Comparison of ENCODE assay signal across 11 cellular contexts in the genomic region with DNA sequence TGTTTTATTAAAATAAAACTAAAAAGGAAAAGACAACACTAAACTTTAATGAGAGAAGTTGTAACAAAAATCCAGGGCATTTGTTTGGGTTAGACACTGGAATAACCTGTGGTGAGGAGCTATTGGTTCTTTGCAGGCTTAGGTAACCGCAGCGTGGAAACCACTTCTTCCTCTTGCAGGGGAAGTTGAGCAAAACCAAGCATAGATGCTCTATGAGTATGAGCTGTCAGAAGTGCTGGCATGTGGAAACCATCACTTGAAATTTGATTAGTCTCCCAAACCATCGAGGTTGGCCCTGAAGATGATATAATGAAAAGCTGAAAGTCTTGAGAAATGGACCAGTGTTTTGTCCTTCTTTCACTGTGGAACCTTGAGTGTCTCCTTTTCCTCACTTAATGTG.
DNase-seq lines count a peak whose midpoint lies in the region; ATAC-seq and TF ChIP-seq lines count a peak whose summit lies in the region.
"Had no signal": no experiment of that assay in that cellular context is flagged by ENCODE, and none has a peak within 500 bp of the region (broad histone marks: within the 10 kb centered on the region; RNA-seq: fewer than 3 reads in every experiment).

No MANE protein-coding gene starts in this region.

- H3K27me3 Mint-ChIP-seq in activated naive CD8-positive, alpha-beta T cell treated with anti-CD3 and anti-CD28 coated beads, Interleukin-2, amount 10 ng/mL, durations not matched to agents 7 days and 5 days, result peaks cover 14% of the 10 kb centered on the region
- H3K27me3 Mint-ChIP-seq in Calu3 (ENCODE audit: unreplicated experiment), result no peaks in the 10 kb centered on the region

- H3F3A ChIP-seq in PC-3 (ENCODE audit: low read length, unreplicated experiment), result no peaks in the 10 kb centered on the region

- no peaks in the 10 kb centered on the region for H3K9me3 Mint-ChIP-seq in activated naive CD8-positive, alpha-beta T cell treated with anti-CD3 and anti-CD28 coated beads, Interleukin-2, amount 10 ng/mL, durations not matched to agents 7 days and 5 days
- no peaks in the 10 kb centered on the region for H3K9me3 Mint-ChIP-seq in Calu3 (ENCODE audit: low read depth, unreplicated experiment)

- POLR2A ChIA-PET in activated naive CD8-positive, alpha-beta T cell treated with anti-CD3 and anti-CD28 coated beads, Interleukin-2, amount 10 ng/mL, durations not matched to agents 7 days and 5 days (lab: Charles Lee), result no interaction called here
- POLR2A ChIA-PET in PC-3 (lab: Charles Lee; ENCODE audit: unreplicated experiment), result interaction anchor here (0.6 kb wide), 1 partner anchor 33 kb away, joined by 4 read pairs; no protein-coding TSS in a partner anchor

- no peak overlapping the region for H3K27ac Mint-ChIP-seq in activated naive CD8-positive, alpha-beta T cell treated with anti-CD3 and anti-CD28 coated beads, Interleukin-2, amount 10 ng/mL, durations not matched to agents 7 days and 5 days
- H3K27ac Mint-ChIP-seq in Calu3 (ENCODE audit: unreplicated experiment), result no peak overlapping the region
- H3K27ac Mint-ChIP-seq: natural killer cell had no signal

- TF ChIP-seq CTCF in Calu3 (IDR thresholded peaks at IDR 0.05; ENCODE audit: unreplicated experiment) (no peak), PC-3 (conservative IDR thresholded peaks at IDR 0.05; ENCODE audit: low read depth, low read length) (no peak)

- ATAC-seq in GM18519 (IDR thresholded peaks at IDR 0.05; ENCODE audit: low FRiP score, unreplicated experiment) (peak; percentile 75), GM21390 (IDR thresholded peaks at IDR 0.05; ENCODE audit: unreplicated experiment) (no peak), left lobe of liver (no peak), PC-3 (no peak)
- peak; percentile 93 for ATAC-seq in activated naive CD8-positive, alpha-beta T cell treated with anti-CD3 and anti-CD28 coated beads, Interleukin-2, amount 10 ng/mL, durations not matched to agents 7 days and 5 days (ENCODE audit: low read depth)

- peak overlapping the region in 8 of 11 experiments; percentile 55 to 77 (median 64); a peak in 16 of 22 replicates for H3K27ac ChIP-seq in BLaER1 treated with 17β-estradiol and CSF1 and Interleukin-3, amounts not matched to agents 10 nM and 100 nM
- H3K27ac ChIP-seq in PC-3 (ENCODE audit: low read length), result no peak overlapping the region
- H3K27ac ChIP-seq: SJSA1 had no signal

- H3K79me2 ChIP-seq in PC-3 (ENCODE audit: low read length), result no peaks in the 10 kb centered on the region

- no peaks in the 10 kb centered on the region for H3K9me2 ChIP-seq in PC-3 (replicated peaks; ENCODE audit: low read length)

- H3K36me3 Mint-ChIP-seq in activated naive CD8-positive, alpha-beta T cell treated with anti-CD3 and anti-CD28 coated beads, Interleukin-2, amount 10 ng/mL, durations not matched to agents 7 days and 5 days, result no peaks in the 10 kb centered on the region
- no peaks in the 10 kb centered on the region for H3K36me3 Mint-ChIP-seq in Calu3 (ENCODE audit: insufficient read depth, unreplicated experiment)
- H3K36me3 Mint-ChIP-seq: natural killer cell had no signal

- CTCF ChIA-PET in Calu3 (lab: Charles Lee) (no interaction called here), PC-3 (lab: Charles Lee) (no interaction called here)

- BruUV-seq in Calu3 (replicated peaks; lab: Mats Ljungman, UMichigan) (no TSS peak), PC-3 (replicated peaks; lab: Mats Ljungman, UMichigan) (no TSS peak)

- H3K4me1 ChIP-seq in BLaER1 treated with 17β-estradiol and CSF1 and Interleukin-3, amounts not matched to agents 10 nM and 100 nM, result peaks cover 8 to 29% (median 17%) of the 10 kb centered on the region in 10 experiments; a peak in 19 of 20 replicates
- H3K4me1 ChIP-seq in PC-3 (ENCODE audit: insufficient read depth, low read length), result no peaks in the 10 kb centered on the region
- H3K4me1 ChIP-seq: SJSA1 had no signal

- DNase-seq in HK-2 (ENCODE audit: unreplicated experiment), result peak; percentile 8
- DNase-seq in activated naive CD8-positive, alpha-beta T cell treated with anti-CD3 and anti-CD28 coated beads, Interleukin-2, amount 10 ng/mL, durations not matched to agents 7 days and 5 days, result peak; percentile 35
- DNase-seq in Calu3, result no peak
- DNase-seq in left lobe of liver (ENCODE audit: low spot score), result no peak
- DNase-seq in PC-3, result no peak
- DNase-seq: natural killer cell, NCI-H187 treated with DMSO at 0.1 percent for 48 hours had no signal

- peak overlapping the region; percentile 26 to 77 (median 66); a peak in 20 of 22 replicates for H3K4me2 ChIP-seq in BLaER1 treated with 17β-estradiol and CSF1 and Interleukin-3, amounts not matched to agents 10 nM and 100 nM
- H3K4me2 ChIP-seq in PC-3 (ENCODE audit: low read length), result no peak overlapping the region

- peaks cover 10% of the 10 kb centered on the region for H3K4me1 Mint-ChIP-seq in activated naive CD8-positive, alpha-beta T cell treated with anti-CD3 and anti-CD28 coated beads, Interleukin-2, amount 10 ng/mL, durations not matched to agents 7 days and 5 days
- H3K4me1 Mint-ChIP-seq in Calu3 (ENCODE audit: low read depth, unreplicated experiment), result no peaks in the 10 kb centered on the region

- no peaks in the 10 kb centered on the region for H3K36me3 ChIP-seq in BLaER1 treated with 17β-estradiol and CSF1 and Interleukin-3, amounts not matched to agents 10 nM and 100 nM
- H3K36me3 ChIP-seq in PC-3 (ENCODE audit: low read depth, low read length), result no peaks in the 10 kb centered on the region
- H3K36me3 ChIP-seq: SJSA1 had no signal

- no peaks in the 10 kb centered on the region for H3K27me3 ChIP-seq in BLaER1 treated with 17β-estradiol and CSF1 and Interleukin-3, amounts not matched to agents 10 nM and 100 nM
- H3K27me3 ChIP-seq in PC-3 (ENCODE audit: low read length), result no peaks in the 10 kb centered on the region
- H3K27me3 ChIP-seq: SJSA1 had no signal

- intact Hi-C loops in Calu3 (cut with micrococcal nuclease; ENCODE audit: unreplicated experiment), result no loop called here
- intact Hi-C loops in PC-3 (cut with micrococcal nuclease), result loop anchor here (2.0 kb wide), 1 partner anchor 611 kb away; no protein-coding TSS in a partner anchor

- H3K4me3 ChIP-seq in BLaER1 treated with 17β-estradiol and CSF1 and Interleukin-3, amounts not matched to agents 10 nM and 100 nM, result no peak overlapping the region
- no peak overlapping the region for H3K4me3 ChIP-seq in PC-3 (ENCODE audit: low read length)
- H3K4me3 ChIP-seq: SJSA1 had no signal

- H4K20me1 ChIP-seq in BLaER1 treated with 17β-estradiol and CSF1 and Interleukin-3, amounts not matched to agents 10 nM and 100 nM, result no peaks in the 10 kb centered on the region
- H4K20me1 ChIP-seq in PC-3 (ENCODE audit: low read length), result no peaks in the 10 kb centered on the region

- H3K4me3 Mint-ChIP-seq in activated naive CD8-positive, alpha-beta T cell treated with anti-CD3 and anti-CD28 coated beads, Interleukin-2, amount 10 ng/mL, durations not matched to agents 7 days and 5 days, result no peak overlapping the region
- no peak overlapping the region for H3K4me3 Mint-ChIP-seq in Calu3 (ENCODE audit: low read depth, unreplicated experiment)
- H3K4me3 Mint-ChIP-seq: natural killer cell had no signal

- peak overlapping the region in 2 of 11 experiments; percentile 23 to 54; a peak in 3 of 22 replicates for H3K9ac ChIP-seq in BLaER1 treated with 17β-estradiol and CSF1 and Interleukin-3, amounts not matched to agents 10 nM and 100 nM
- H3K9ac ChIP-seq in PC-3 (ENCODE audit: low read length), result no peak overlapping the region

- no peaks in the 10 kb centered on the region for H3K9me3 ChIP-seq in BLaER1 treated with 17β-estradiol and CSF1 and Interleukin-3, amounts not matched to agents 10 nM and 100 nM (replicated peaks in 1 of 11)
- H3K9me3 ChIP-seq in PC-3 (ENCODE audit: low read length), result no peaks in the 10 kb centered on the region
- H3K9me3 ChIP-seq: SJSA1 had no signal

- H2AFZ ChIP-seq in PC-3 (ENCODE audit: low read length), result no peak overlapping the region

Comparison
In these comparisons a context has a peak if more than half of its experiments do, and no peak if none do; other contexts are left out.
1. ATAC-seq: peak in GM18519 (single experiment) and activated naive CD8-positive, alpha-beta T cell treated with anti-CD3 and anti-CD28 coated beads, Interleukin-2, amount 10 ng/mL, durations not matched to agents 7 days and 5 days (single experiment); none in GM21390 (single experiment), left lobe of liver (single experiment) and PC-3 (single experiment).
2. DNase-seq: peak in HK-2 (single experiment) and activated naive CD8-positive, alpha-beta T cell treated with anti-CD3 and anti-CD28 coated beads, Interleukin-2, amount 10 ng/mL, durations not matched to agents 7 days and 5 days (single experiment); none in Calu3 (single experiment), left lobe of liver (single experiment) and PC-3 (single experiment).